In genomic region chr13:111860161-111860560, GRCh38 we compare ENCODE assay signal across 14 cellular contexts.
A peak's percentile ranks its signal among the peaks of the same experiment; 100 is the strongest.
DNase-seq lines count a peak whose midpoint lies in the region; ATAC-seq and TF ChIP-seq lines count a peak whose summit lies in the region.
"Had no signal": no experiment of that assay in that cellular context is flagged by ENCODE, and none has a peak within 500 bp of the region (broad histone marks: within the 10 kb centered on the region; RNA-seq: fewer than 3 reads in every experiment).

No MANE protein-coding gene starts in this region.

- H3K36me3 ChIP-seq in NT2/D1 (ENCODE audit: insufficient read depth, insufficient read length, low read length): no peaks in the 10 kb centered on the region

- H3K9me3 ChIP-seq in NT2/D1 (ENCODE audit: insufficient read depth, low read length): no peaks in the 10 kb centered on the region

- DNase-seq in NCI-H510A treated with DMSO at 0.1 percent for 48 hours (lab: John Stamatoyannopoulos, UW): peak; percentile 33
- no peak for DNase-seq in NCI-H510A (lab: John Stamatoyannopoulos, UW)
- no peak for DNase-seq in NT2/D1 (ENCODE audit: low read depth, low spot score)
- DNase-seq in left kidney (ENCODE audit: low read depth, low spot score): peak; percentile 55
- peak; percentile 45 for DNase-seq in putamen (ENCODE audit: low spot score)
- no peak for DNase-seq in foreskin keratinocyte
- DNase-seq in NCI-H1092 (lab: John Stamatoyannopoulos, UW): no peak
- DNase-seq: ACHN; C1 segment of cervical spinal cord; Calu3; CD4-positive, alpha-beta T cell; DMS 273 treated with DMSO at 0.1 percent for 48 hours had no signal

- no peak for TF ChIP-seq CTCF in foreskin keratinocyte (conservative IDR thresholded peaks at IDR 0.05)

- no peak overlapping the region for H3K27ac ChIP-seq in foreskin keratinocyte

- H3K4me3 ChIP-seq in NT2/D1 (ENCODE audit: insufficient read length, low read depth): no peak overlapping the region
- H3K4me3 ChIP-seq: GM12878 had no signal

- H3K27me3 ChIP-seq in NT2/D1 (ENCODE audit: insufficient read depth, insufficient read length): peaks cover 2% of the 10 kb centered on the region
- H3K27me3 ChIP-seq in foreskin keratinocyte: no peaks in the 10 kb centered on the region

- ATAC-seq in foreskin keratinocyte: no peak
- ATAC-seq: GM12878, HCT116 had no signal

- H3K4me1 ChIP-seq in NT2/D1 (ENCODE audit: insufficient read depth, insufficient read length) (peaks cover 9% of the 10 kb centered on the region), foreskin keratinocyte (no peaks in the 10 kb centered on the region)

- peak overlapping the region; percentile 5 for H3K9ac ChIP-seq in NT2/D1 (ENCODE audit: insufficient read length, low read depth)

Comparison
In these comparisons a context has a peak if more than half of its experiments do, and no peak if none do; other contexts are left out.
1. DNase-seq: peak in NCI-H510A treated with DMSO at 0.1 percent for 48 hours (single experiment), left kidney (single experiment) and putamen (single experiment); none in NCI-H510A (single experiment), NT2/D1 (single experiment), foreskin keratinocyte (0 of 2) and NCI-H1092 (single experiment).